Comparison of ENCODE assay signal across 6 cellular contexts in genomic region chr10:122983898-122984297, GRCh38.
"Had no signal": no experiment of that assay in that cellular context is flagged by ENCODE, and none has a peak within 500 bp of the region (broad histone marks: within the 10 kb centered on the region; RNA-seq: fewer than 3 reads in every experiment).

No MANE protein-coding gene starts in this region.

- DNase-seq: IMR-90, KBM-7, KG1 had no signal

- H3K4me3 ChIP-seq: K562 had no signal

- ATAC-seq: K562 had no signal

- H3K27ac ChIP-seq: HL-60 had no signal

- FAIRE-seq: HTR-8/SVneo, K562 had no signal
